ENCODE assay signal across 8 cellular contexts in genomic region chrX:100413231-100413630, GRCh38. TPM values are rescaled to one million over a fixed set of nuclear protein-coding genes. Genes with fewer than 3 reads are reported as not detected.
DNase-seq lines count a peak whose midpoint lies in the region; ATAC-seq and TF ChIP-seq lines count a peak whose summit lies in the region.

No MANE protein-coding gene starts in this region.

- H2AFZ ChIP-seq in KMS-11 (ENCODE audit: low read depth), result no peak overlapping the region
- H2AFZ ChIP-seq in neural progenitor cell (replicated peaks), result no peak overlapping the region

- DNase-seq in SKM-1 treated with dmso at 0.1 percent for 144 hours (lab: John Stamatoyannopoulos, UW; ENCODE audit: unreplicated experiment) (peak; percentile 34), SKM-1 (lab: John Stamatoyannopoulos, UW; ENCODE audit: unreplicated experiment) (no peak), SHP77 treated with DMSO at 0.1 percent for 48 hours (lab: John Stamatoyannopoulos, UW) (peak; percentile 8), erythroblast (lab: John Stamatoyannopoulos, UW) (peak; percentile 27 to 45), neural progenitor cell (ENCODE audit: low spot score) (peak; percentile 79)

- no peaks in the 10 kb centered on the region for H3K79me2 ChIP-seq in KMS-11 (ENCODE audit: insufficient read depth, low read depth)
- no peaks in the 10 kb centered on the region for H3K79me2 ChIP-seq in neural progenitor cell (ENCODE audit: low read depth)

- H3F3A ChIP-seq in neural progenitor cell (ENCODE audit: low read depth), result peaks cover 8% of the 10 kb centered on the region

- H3K36me3 ChIP-seq in KMS-11 (ENCODE audit: insufficient read depth) (no peaks in the 10 kb centered on the region), neural progenitor cell (no peaks in the 10 kb centered on the region)

- H3K27me3 ChIP-seq in KMS-11 (ENCODE audit: insufficient read depth, low read depth) (no peaks in the 10 kb centered on the region), neural progenitor cell (peaks cover 45% of the 10 kb centered on the region)

- peaks cover under 1% of the 10 kb centered on the region for H3K36me3 Mint-ChIP-seq in neural progenitor cell

- no peak for TF ChIP-seq POLR2A in erythroblast (IDR thresholded peaks at IDR 0.05; ENCODE audit: low read length)

- H3K27ac ChIP-seq in KMS-11 (no peak overlapping the region), neural progenitor cell (no peak overlapping the region)

- H3K9ac ChIP-seq in KMS-11 (no peak overlapping the region), neural progenitor cell (no peak overlapping the region)

- TF ChIP-seq CTCF in KMS-11 (conservative IDR thresholded peaks at IDR 0.05; ENCODE audit: low read depth, low read length) (peak; percentile 67), neural progenitor cell (IDR thresholded peaks at IDR 0.05) (peak; percentile 63)

- H4K20me1 ChIP-seq in KMS-11 (ENCODE audit: insufficient read depth) (no peaks in the 10 kb centered on the region), neural progenitor cell (ENCODE audit: low read depth) (no peaks in the 10 kb centered on the region)

- H3K4me2 ChIP-seq in KMS-11, result 0 out of 2 replicates have a peak overlapping the region, but pooled peaks have one; percentile 17
- H3K4me2 ChIP-seq in neural progenitor cell, result peak overlapping the region; percentile 81

- H3K9me3 ChIP-seq in neural progenitor cell (ENCODE audit: low read depth), result no peaks in the 10 kb centered on the region

- H3K4me3 Mint-ChIP-seq in neural progenitor cell, result peak overlapping the region; percentile 71

- H3K4me1 Mint-ChIP-seq in neural progenitor cell, result peaks cover 54% of the 10 kb centered on the region

- ATAC-seq in GM21528 (IDR thresholded peaks at IDR 0.05; ENCODE audit: low FRiP score, unreplicated experiment), result peak; percentile 63
- ATAC-seq in HG02973 (IDR thresholded peaks at IDR 0.05; ENCODE audit: unreplicated experiment), result no peak

- peaks cover 29% of the 10 kb centered on the region for H3K27me3 Mint-ChIP-seq in neural progenitor cell (ENCODE audit: insufficient read depth, low read depth)

- no peaks in the 10 kb centered on the region for H3K4me1 ChIP-seq in KMS-11 (ENCODE audit: low read depth, poor library complexity, severe bottlenecking)
- no peaks in the 10 kb centered on the region for H3K4me1 ChIP-seq in neural progenitor cell

- peaks cover under 1% of the 10 kb centered on the region for H3K9me3 Mint-ChIP-seq in neural progenitor cell

- peak overlapping the region; percentile 1 for H3K27ac Mint-ChIP-seq in neural progenitor cell

- H3K4me3 ChIP-seq in KMS-11 (IDR thresholded peaks at IDR 0.05; ENCODE audit: insufficient read depth, low read depth, low read length) (no peak overlapping the region), neural progenitor cell (peak overlapping the region; percentile 56)

RNA-seq across cellular contexts. Expression of gene PCDH19, which starts 3.2 kb away (rescaled TPM):
- 3.4 TPM in 2 replicates for total RNA-seq in neural progenitor cell (ENCODE audit: low replicate concordance)
